ENCODE assay signal across 1 cellular context in genomic region chr4:15681372-15682339, GRCh38.
TF ChIP-seq lines count a peak whose summit lies in the region.

Gene FAM200B, plus strand, starts transcription at chr4:15681827. Its CDS starts 5,151 bp downstream, at chr4:15686978.

TF ChIP-seq in K562, 482 proteins besides CTCF, POLR2A, EP300 and RAD21 (continued from another document and continues in another):
- no peak for TF ChIP-seq ARID3A (IDR thresholded peaks at IDR 0.05; ENCODE audit: borderline replicate concordance, low read depth, low read length)
- TF ChIP-seq NR2C2 (CRISPR knock-in tag; IDR thresholded peaks at IDR 0.05): no peak
- TF ChIP-seq NR2C2 (tag; IDR thresholded peaks at IDR 0.05): peak; percentile 77
- no peak for TF ChIP-seq GTF2B (IDR thresholded peaks at IDR 0.05; ENCODE audit: extremely low read depth, insufficient read length)
- TF ChIP-seq DPF2 (IDR thresholded peaks at IDR 0.05): no peak; the same call in 1 of the 2 replicates
- no peak; the same call in 1 of the 2 replicates for TF ChIP-seq MAX (CRISPR knock-in tag; IDR thresholded peaks at IDR 0.05)
- peak; percentile 67; the same call in 1 of the 2 replicates for TF ChIP-seq CHAMP1 (IDR thresholded peaks at IDR 0.05)
- TF ChIP-seq ZBTB8A (IDR thresholded peaks at IDR 0.05; ENCODE audit: partially characterized antibody): no peak
- no peak for TF ChIP-seq MECOM (CRISPR knock-in tag; IDR thresholded peaks at IDR 0.05)
- no peak for TF ChIP-seq COPS2 (conservative IDR thresholded peaks at IDR 0.05)
- TF ChIP-seq ZBTB40 (IDR thresholded peaks at IDR 0.05): peak; percentile 89
- TF ChIP-seq ZBTB40 (CRISPR knock-in tag; IDR thresholded peaks at IDR 0.05): no peak
- peak; percentile 85 for TF ChIP-seq FOXM1 (IDR thresholded peaks at IDR 0.05; ENCODE audit: low read depth)
- TF ChIP-seq FOXM1 (CRISPR knock-in tag; IDR thresholded peaks at IDR 0.05; ENCODE audit: low read depth): no peak; the same call in 1 of the 2 replicates
- no peak for TF ChIP-seq GATAD2A (IDR thresholded peaks at IDR 0.05)
- TF ChIP-seq ZNF354B (CRISPR knock-in tag; IDR thresholded peaks at IDR 0.05): no peak
- TF ChIP-seq NEUROD1 (IDR thresholded peaks at IDR 0.05; ENCODE audit: borderline replicate concordance, low read depth, low read length, partially characterized antibody): peak; percentile 89
- no peak for TF ChIP-seq NCOA6 (IDR thresholded peaks at IDR 0.05)
- no peak for TF ChIP-seq RBM14 (IDR thresholded peaks at IDR 0.05; ENCODE audit: borderline replicate concordance, insufficient read depth, low read depth, low read length)
- TF ChIP-seq MYNN (IDR thresholded peaks at IDR 0.05): peak; percentile 31; the same call in 1 of the 2 replicates
- TF ChIP-seq MYNN (CRISPR knock-in tag; IDR thresholded peaks at IDR 0.05): no peak
- TF ChIP-seq TAF7 (tag; IDR thresholded peaks at IDR 0.05): peak; percentile 66
- TF ChIP-seq E2F8 (IDR thresholded peaks at IDR 0.05; ENCODE audit: low read depth, partially characterized antibody): no peak
- peak; percentile 90 for TF ChIP-seq ELF1 (tag; IDR thresholded peaks at IDR 0.05)
- TF ChIP-seq ILF3 (IDR thresholded peaks at IDR 0.05; ENCODE audit: borderline replicate concordance): no peak
- TF ChIP-seq ETV5 (CRISPR knock-in tag; IDR thresholded peaks at IDR 0.05; ENCODE audit: low read depth): peak; percentile 90
- TF ChIP-seq GTF2F1 (IDR thresholded peaks at IDR 0.05; ENCODE audit: low read depth, low read length): 0 out of 2 replicates have a peak, but pooled peaks have one; percentile 65
- TF ChIP-seq TCF7L2 (IDR thresholded peaks at IDR 0.05; ENCODE audit: low read depth, low read length): peak; percentile 56; the same call in 1 of the 2 replicates
- TF ChIP-seq NCOA4 (IDR thresholded peaks at IDR 0.05; ENCODE audit: partially characterized antibody): no peak
- TF ChIP-seq ETS2 (tag; IDR thresholded peaks at IDR 0.05; ENCODE audit: borderline replicate concordance, poor library complexity, severe bottlenecking): no peak
- TF ChIP-seq NR2C1 (IDR thresholded peaks at IDR 0.05): peak; percentile 42; the same call in 1 of the 2 replicates
- 0 out of 2 replicates have a peak, but pooled peaks have one; percentile 16 for TF ChIP-seq NR2C1 (tag; IDR thresholded peaks at IDR 0.05)
- TF ChIP-seq NFYB (IDR thresholded peaks at IDR 0.05; ENCODE audit: extremely low read depth, insufficient read length): no peak
- no peak for TF ChIP-seq JUN (IDR thresholded peaks at IDR 0.05; ENCODE audit: borderline replicate concordance, low read depth, low read length)
- TF ChIP-seq JUN (CRISPR knock-in tag; IDR thresholded peaks at IDR 0.05; ENCODE audit: borderline replicate concordance): no peak
- peak; percentile 34; the same call in 1 of the 2 replicates for TF ChIP-seq HCFC1 (IDR thresholded peaks at IDR 0.05; ENCODE audit: low read depth, low read length)
- TF ChIP-seq RUNX1 (IDR thresholded peaks at IDR 0.05; ENCODE audit: low read depth): no peak
- TF ChIP-seq BCOR (IDR thresholded peaks at IDR 0.05): 0 out of 2 replicates have a peak, but pooled peaks have one; percentile 11
- TF ChIP-seq POLR2AphosphoS5 (IDR thresholded peaks at IDR 0.05; ENCODE audit: control insufficient read depth, insufficient read depth, low read depth, low read length): peak; percentile 84
- no peak for TF ChIP-seq ZNF699 (CRISPR knock-in tag; IDR thresholded peaks at IDR 0.05; ENCODE audit: insufficient replicate concordance)
- 0 out of 2 replicates have a peak, but pooled peaks have one; percentile 7 for TF ChIP-seq ATF6 (CRISPR knock-in tag; IDR thresholded peaks at IDR 0.05)
- no peak for TF ChIP-seq SFPQ (IDR thresholded peaks at IDR 0.05; ENCODE audit: low read depth, low read length)
- TF ChIP-seq MTA1 (IDR thresholded peaks at IDR 0.05; ENCODE audit: borderline replicate concordance): no peak
